9 cellular contexts compared by ENCODE assay signal in genomic region chr4:40307627-40308497, GRCh38. TPM values are rescaled to one million over a fixed set of nuclear protein-coding genes. Genes with fewer than 3 reads are reported as not detected.
A peak's percentile ranks its signal among the peaks of the same experiment; 100 is the strongest.
DNase-seq lines count a peak whose midpoint lies in the region; ATAC-seq and TF ChIP-seq lines count a peak whose summit lies in the region.
"Had no signal": no experiment of that assay in that cellular context is flagged by ENCODE, and none has a peak within 500 bp of the region (broad histone marks: within the 10 kb centered on the region; RNA-seq: fewer than 3 reads in every experiment).

No MANE protein-coding gene starts in this region.

- TF ChIP-seq POLR2A in upper lobe of left lung (IDR thresholded peaks at IDR 0.05) = no peak
- no peak for TF ChIP-seq POLR2A in vagina (IDR thresholded peaks at IDR 0.05)

- H3K36me3 ChIP-seq in A673 (ENCODE audit: insufficient read depth, low read length, poor library complexity, severe bottlenecking) = no peaks in the 10 kb centered on the region
- no peaks in the 10 kb centered on the region for H3K36me3 ChIP-seq in upper lobe of left lung
- no peaks in the 10 kb centered on the region for H3K36me3 ChIP-seq in vagina

- H3K27me3 ChIP-seq in A673 (replicated peaks; ENCODE audit: insufficient read depth, low read depth, low read length, poor library complexity) (no peaks in the 10 kb centered on the region), layer of hippocampus (ENCODE audit: control insufficient read depth, insufficient read depth, low read length) (peaks cover 2% of the 10 kb centered on the region), upper lobe of left lung (no peaks in the 10 kb centered on the region), vagina (no peaks in the 10 kb centered on the region)

- H3K27ac ChIP-seq in A673 (ENCODE audit: low read depth, low read length, poor library complexity, severe bottlenecking) (no peak overlapping the region), layer of hippocampus (ENCODE audit: low read depth, low read length) (peak overlapping the region; percentile 27), upper lobe of left lung (peak overlapping the region in 3 of 4 donors; percentile 8 to 51 (median 47)), vagina (no peak overlapping the region)
- H3K27ac ChIP-seq: C4-2B had no signal

- BruUV-seq in A673 (replicated peaks; lab: Mats Ljungman, UMichigan) = no TSS peak

- peak; percentile 43 for DNase-seq in A673 (ENCODE audit: low spot score)
- peak; percentile 74 for DNase-seq in activated CD4-positive, alpha-beta T cell treated with anti-CD3 and anti-CD28 coated beads, Interleukin-2, amount 50 U/mL, for 1 hour
- peak in 1 of 2 donors; percentile 51 for DNase-seq in upper lobe of left lung
- DNase-seq in dedifferentiated amniotic fluid mesenchymal stem cell (ENCODE audit: extremely low spot score) = no peak
- DNase-seq in vagina (ENCODE audit: extremely low spot score in 2 of 2) = no peak
- no peak for DNase-seq in NCI-H2081 (lab: John Stamatoyannopoulos, UW)

- TF ChIP-seq CTCF in A673 (conservative IDR thresholded peaks at IDR 0.05; ENCODE audit: low read depth, low read length) (no peak), upper lobe of left lung (IDR thresholded peaks at IDR 0.05) (no peak), vagina (IDR thresholded peaks at IDR 0.05) (no peak)

- CTCF ChIA-PET in A673 (lab: Charles Lee) = no interaction called here

- H3K4me1 ChIP-seq in A673 (ENCODE audit: insufficient read depth, low read length, poor library complexity, severe bottlenecking) = peaks cover 21% of the 10 kb centered on the region
- peaks cover 4 to 29% (median 10%) of the 10 kb centered on the region in 4 donors for H3K4me1 ChIP-seq in upper lobe of left lung
- peaks cover 9% of the 10 kb centered on the region for H3K4me1 ChIP-seq in vagina

- H3K9me3 ChIP-seq in A673 (ENCODE audit: low read depth, low read length, poor library complexity, severe bottlenecking) = no peaks in the 10 kb centered on the region
- peaks cover 0 to 2% (median 0%) of the 10 kb centered on the region in 4 donors for H3K9me3 ChIP-seq in upper lobe of left lung
- no peaks in the 10 kb centered on the region for H3K9me3 ChIP-seq in vagina

- ATAC-seq in GM21825 (IDR thresholded peaks at IDR 0.05; ENCODE audit: unreplicated experiment) (peak; percentile 27), upper lobe of left lung (ENCODE audit: low FRiP score in 2 of 2) (peak; percentile 39 to 79)

- TF ChIP-seq EP300 in upper lobe of left lung (IDR thresholded peaks at IDR 0.05) = no peak

- H3K4me3 ChIP-seq in A673 (ENCODE audit: low read depth, low read length, poor library complexity, severe bottlenecking) (no peak overlapping the region), upper lobe of left lung (no peak overlapping the region), vagina (no peak overlapping the region)

- POLR2A ChIA-PET in A673 (lab: Charles Lee; ENCODE audit: low non-redundant PET) = no interaction called here

- 52% methylated on average over 14 to 15 of the region's 15 CpGs for WGBS in upper lobe of left lung, 2 donors

- intact Hi-C loops in A673 (cut with micrococcal nuclease; ENCODE audit: unreplicated experiment) = loop anchor here (2.0 kb wide), 1 partner anchor 251 kb away; the partner anchor contains the start of gene N4BP2
- intact Hi-C loops in vagina (cut with DNase I) = no loop called here

RNA-seq across cellular contexts. Expression of gene CHRNA9, which starts 27.3 kb away (rescaled TPM):
- total RNA-seq in A673 (2021) (0.35 and 1.5 TPM in 2 replicates), upper lobe of left lung (under 1 TPM in 1 of 6 donors, not detected in 5; 0.49 TPM), vagina (not detected)

Comparison
In these comparisons a context has a peak if more than half of its experiments do, and no peak if none do; other contexts are left out.
1. DNase-seq: peak in A673 (single experiment) and activated CD4-positive, alpha-beta T cell treated with anti-CD3 and anti-CD28 coated beads, Interleukin-2, amount 50 U/mL, for 1 hour (single experiment); none in dedifferentiated amniotic fluid mesenchymal stem cell (single experiment), vagina (0 of 2) and NCI-H2081 (0 of 2).
2. H3K27ac ChIP-seq: peak in layer of hippocampus (single experiment) and upper lobe of left lung (3 of 4); none in A673 (single experiment) and vagina (single experiment).